In the genomic region with DNA sequence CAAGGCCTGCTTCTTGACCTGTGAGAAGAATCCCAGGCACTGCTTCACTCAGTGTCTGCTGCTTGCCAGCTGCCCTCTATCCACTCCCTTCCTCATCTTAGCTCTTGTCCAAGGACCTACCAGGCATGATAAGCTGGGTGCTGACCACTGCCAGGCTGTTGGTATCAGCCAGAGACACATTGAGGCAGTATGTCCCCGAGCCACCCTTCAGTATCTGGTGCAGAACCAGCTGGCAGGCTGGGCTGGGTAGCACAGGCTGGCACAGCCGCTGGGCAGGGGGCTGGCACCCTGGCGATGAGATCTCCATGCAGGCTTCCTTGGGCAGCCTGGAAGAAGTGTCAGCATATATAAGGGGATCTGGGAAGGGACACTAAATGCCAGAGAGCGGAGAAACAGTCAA, we compare ENCODE assay signal across 20 cellular contexts. TPM values are rescaled to one million over a fixed set of nuclear protein-coding genes. Genes with fewer than 3 reads are reported as not detected.
DNase-seq lines count a peak whose midpoint lies in the region; ATAC-seq and TF ChIP-seq lines count a peak whose summit lies in the region.
"Had no signal": no experiment of that assay in that cellular context is flagged by ENCODE, and none has a peak within 500 bp of the region (broad histone marks: within the 10 kb centered on the region; RNA-seq: fewer than 3 reads in every experiment).

No MANE protein-coding gene starts in this region.

- POLR2A ChIA-PET in MCF 10A (lab: Yijun Ruan, JAX) (interaction anchor here (0.9 to 6.7 kb wide), 9 partner anchors 11 to 109 kb away, joined by 3 to 74 read pairs (median 6); a partner anchor contains a TSS), RWPE1 (lab: Yijun Ruan, JAX; ENCODE audit: low non-redundant PET) (interaction anchor here (0.9 kb wide), 1 partner anchor 18 kb away, joined by 3 read pairs; a partner anchor contains a TSS)

- H3K4me1 ChIP-seq in mammary epithelial cell (ENCODE audit: insufficient read depth, low read length) (peaks cover 24% of the 10 kb centered on the region), uterus (no peaks in the 10 kb centered on the region)

- in situ Hi-C loops in mammary epithelial cell (cut with MboI; ENCODE audit: low sequenced_read_pairs in 2 of 2): no loop called here

- ATAC-seq in natural killer cell (no peak), GM18861 (IDR thresholded peaks at IDR 0.05; ENCODE audit: unreplicated experiment) (no peak)

- TF ChIP-seq CTCF in MCF 10A (IDR thresholded peaks at IDR 0.05; ENCODE audit: unreplicated experiment) (no peak), mammary epithelial cell (conservative IDR thresholded peaks at IDR 0.05 in 1 of 2, IDR thresholded peaks at IDR 0.05 in 1 of 2; ENCODE audit: extremely low read depth in 1 of 2, insufficient read depth in 1 of 2, low read depth in 1 of 2, low read length in 2 of 2) (no peak), RWPE1 (conservative IDR thresholded peaks at IDR 0.05; ENCODE audit: low read depth) (no peak), type B pancreatic cell (conservative IDR thresholded peaks at IDR 0.05) (no peak), uterus (IDR thresholded peaks at IDR 0.05) (no peak), natural killer cell (IDR thresholded peaks at IDR 0.05) (no peak)

- no peak for DNase-seq in MCF 10A (ENCODE audit: unreplicated experiment)
- DNase-seq in mammary epithelial cell: no peak
- DNase-seq in RWPE1 (ENCODE audit: low spot score): no peak
- DNase-seq in epithelial cell of prostate (ENCODE audit: low read depth, low spot score): no peak
- DNase-seq in type B pancreatic cell (ENCODE audit: extremely low spot score, unreplicated experiment): no peak
- DNase-seq in uterus: no peak
- no peak for DNase-seq in natural killer cell
- DNase-seq: activated effector memory CD4-positive, alpha-beta T cell treated with Interleukin-2 at 50 U/mL for 16 hours; colonic mucosa; COR-L47; NCI-H1930; tibial artery had no signal

- no peaks in the 10 kb centered on the region for H3K79me2 ChIP-seq in mammary epithelial cell (ENCODE audit: insufficient read depth, low read length)

- H2AFZ ChIP-seq in mammary epithelial cell (ENCODE audit: low read depth, low read length): no peak overlapping the region

- H3K27ac Mint-ChIP-seq in MCF 10A (ENCODE audit: low read depth, unreplicated experiment) (peak overlapping the region; percentile 32), type B pancreatic cell (peak overlapping the region; percentile 8), natural killer cell (peak overlapping the region in 1 of 2 donors; percentile 58)

- H3K27me3 Mint-ChIP-seq in MCF 10A (ENCODE audit: insufficient read depth, unreplicated experiment): no peaks in the 10 kb centered on the region
- no peaks in the 10 kb centered on the region for H3K27me3 Mint-ChIP-seq in type B pancreatic cell
- no peaks in the 10 kb centered on the region for H3K27me3 Mint-ChIP-seq in natural killer cell (ENCODE audit: low read depth in 2 of 2)

- peaks cover 20% of the 10 kb centered on the region for H3K36me3 ChIP-seq in mammary epithelial cell (ENCODE audit: insufficient read depth, low read length)
- H3K36me3 ChIP-seq in uterus: no peaks in the 10 kb centered on the region

- H3K36me3 Mint-ChIP-seq in MCF 10A (ENCODE audit: insufficient read depth, unreplicated experiment) (peaks cover 57% of the 10 kb centered on the region), type B pancreatic cell (peaks cover 9% of the 10 kb centered on the region), natural killer cell (peaks cover 10% of the 10 kb centered on the region)

- CTCF ChIA-PET in MCF 10A (lab: Yijun Ruan, JAX) (interaction anchor here (0.5 to 5.6 kb wide), 16 partner anchors 9 to 1334 kb away, joined by 3 to 34 read pairs (median 4); a partner anchor contains a TSS), mammary epithelial cell (lab: Charles Lee; ENCODE audit: low non-redundant PET) (no interaction called here), RWPE1 (lab: Yijun Ruan, JAX) (interaction anchor here (0.5 to 2.5 kb wide), 5 partner anchors 15 to 233 kb away, joined by 3 to 13 read pairs (median 3); no protein-coding TSS in a partner anchor)

- H3K4me3 Mint-ChIP-seq in MCF 10A (ENCODE audit: unreplicated experiment) (no peak overlapping the region), type B pancreatic cell (no peak overlapping the region), natural killer cell (no peak overlapping the region)
- H3K4me3 Mint-ChIP-seq: H9, mesothelial cell of epicardium had no signal

- 92% methylated on average over 4 of the region's 4 CpGs for WGBS in mammary epithelial cell (ENCODE audit: low coverage, missing lambda C conversion rate)

- intact Hi-C loops in MCF 10A (cut with micrococcal nuclease) (no loop called here), mammary epithelial cell (cut with micrococcal nuclease) (loop anchor here (2.0 kb wide), 1 partner anchor 17 kb away; no protein-coding TSS in a partner anchor), uterus (cut with DNase I; ENCODE audit: low total_unique reads) (no loop called here), natural killer cell (cut with micrococcal nuclease) (no loop called here)

- H3K9ac ChIP-seq in mammary epithelial cell (ENCODE audit: insufficient read depth, low read length): no peak overlapping the region

- BruUV-seq in MCF 10A (replicated peaks; lab: Mats Ljungman, UMichigan): no TSS peak
- BruUV-seq in mammary epithelial cell (replicated peaks; lab: Mats Ljungman, UMichigan): no TSS peak

- H3K9me3 Mint-ChIP-seq in MCF 10A (ENCODE audit: unreplicated experiment) (no peaks in the 10 kb centered on the region), type B pancreatic cell (no peaks in the 10 kb centered on the region), natural killer cell (no peaks in the 10 kb centered on the region)
- H3K9me3 Mint-ChIP-seq: H9, mesothelial cell of epicardium had no signal

- H3K4me3 ChIP-seq in mammary epithelial cell (replicated peaks in 1 of 3; ENCODE audit: insufficient read depth in 1 of 3, low read depth in 2 of 3, low read length in 3 of 3) (no peak overlapping the region), uterus (no peak overlapping the region)
- H3K4me3 ChIP-seq: body of pancreas, colonic mucosa, tibial artery had no signal

- dilution Hi-C loops in mammary epithelial cell (cut with HindIII; ENCODE audit: low sequenced_read_pairs): loop anchor here (5.0 to 10.0 kb wide), 3 partner anchors 42 to 231 kb away; a partner anchor contains a TSS

- no peaks in the 10 kb centered on the region for H4K20me1 ChIP-seq in mammary epithelial cell (ENCODE audit: insufficient read depth, low read length)

- H3K4me1 Mint-ChIP-seq in MCF 10A (ENCODE audit: insufficient read depth, unreplicated experiment) (peaks cover 28% of the 10 kb centered on the region), type B pancreatic cell (ENCODE audit: unreplicated experiment) (no peaks in the 10 kb centered on the region), natural killer cell (peaks cover 0 to 5% of the 10 kb centered on the region in 2 donors)
- H3K4me1 Mint-ChIP-seq: H9 had no signal

- H3K27ac ChIP-seq in mammary epithelial cell (ENCODE audit: insufficient read depth, low read depth, low read length): no peak overlapping the region
- H3K27ac ChIP-seq in RWPE1: peak overlapping the region; percentile 72
- H3K27ac ChIP-seq in epithelial cell of prostate: peak overlapping the region; percentile 56
- no peak overlapping the region for H3K27ac ChIP-seq in uterus
- H3K27ac ChIP-seq: body of pancreas, colonic mucosa, foreskin keratinocyte, HL-60, neutrophil, tibial artery, VCaP had no signal

- H3K27me3 ChIP-seq in mammary epithelial cell (ENCODE audit: insufficient read depth, low read length) (no peaks in the 10 kb centered on the region), uterus (no peaks in the 10 kb centered on the region)
- H3K27me3 ChIP-seq: body of pancreas, colonic mucosa, foreskin keratinocyte, neutrophil, tibial artery had no signal

- TF ChIP-seq POLR2A in uterus (IDR thresholded peaks at IDR 0.05): no peak

- H3K4me2 ChIP-seq in mammary epithelial cell (ENCODE audit: insufficient read depth, low read depth, low read length): no peak overlapping the region

- H3K9me3 ChIP-seq in mammary epithelial cell (replicated peaks; ENCODE audit: insufficient read depth, low read length) (no peaks in the 10 kb centered on the region), uterus (no peaks in the 10 kb centered on the region)
- H3K9me3 ChIP-seq: body of pancreas, colonic mucosa, neutrophil, tibial artery had no signal

RNA-seq across cellular contexts. Expression of a gene that starts 10.5 kb away (rescaled TPM):
- total RNA-seq in MCF 10A (2022) (0.59 TPM in 1 of 2 replicates, not detected in the other), mammary epithelial cell (1 to 10 TPM in 1 of 2 donors, under 1 TPM in 1; 0.67 to 1.9 TPM), type B pancreatic cell (ENCODE audit: low replicate concordance) (1.4 and 136 TPM in 2 replicates), uterus (1 to 10 TPM in 2 of 4 donors, under 1 TPM in 1, not detected in 1; 0.26 to 3.6 (median 2.9) TPM), natural killer cell (under 1 TPM in 1 of 3 donors, not detected in 2; 0.35 TPM)
- polyA plus RNA-seq in mammary epithelial cell: 1.4 TPM
- polyA minus RNA-seq in mammary epithelial cell: not detected

RNA-seq across cellular contexts. Expression of a gene that starts 11.3 kb away (rescaled TPM):
- 17.9 and 23.8 TPM in 2 replicates for total RNA-seq in MCF 10A (2022)
- total RNA-seq in mammary epithelial cell: 10 to 100 TPM; 17.5 to 54.9 TPM
- polyA plus RNA-seq in mammary epithelial cell: 50.0 TPM
- polyA minus RNA-seq in mammary epithelial cell: 154 TPM
- 52.8 and 82.8 TPM in 2 replicates for total RNA-seq in type B pancreatic cell (ENCODE audit: low replicate concordance)
- 10 to 100 TPM; 19.0 to 35.6 (median 28.7) TPM for total RNA-seq in uterus
- total RNA-seq in natural killer cell: 10 to 100 TPM; 19.5 to 27.3 (median 27.3) TPM

RNA-seq across cellular contexts. Expression of a gene that starts 18.5 kb away (rescaled TPM):
- 67.4 and 96.1 TPM in 2 replicates for total RNA-seq in MCF 10A (2022)
- 10 to 100 TPM; 79.4 to 92.5 TPM for total RNA-seq in mammary epithelial cell
- polyA plus RNA-seq in mammary epithelial cell: 87.1 TPM
- 153 TPM for polyA minus RNA-seq in mammary epithelial cell
- 105 and 131 TPM in 2 replicates for total RNA-seq in type B pancreatic cell (ENCODE audit: low replicate concordance)
- total RNA-seq in uterus: 100 to 1,000 TPM in 1 of 4 donors, 10 to 100 TPM in 3; 49.4 to 128 (median 67.2) TPM
- 10 to 100 TPM; 69.4 to 80.0 (median 78.2) TPM for total RNA-seq in natural killer cell

RNA-seq across cellular contexts. Expression of a gene that starts 24.4 kb away (rescaled TPM):
- 177 and 236 TPM in 2 replicates for total RNA-seq in MCF 10A (2022)
- total RNA-seq in mammary epithelial cell: 100 to 1,000 TPM; 204 to 378 TPM
- polyA plus RNA-seq in mammary epithelial cell: 195 TPM
- polyA minus RNA-seq in mammary epithelial cell: 263 TPM
- 28.6 and 46.6 TPM in 2 replicates for total RNA-seq in type B pancreatic cell (ENCODE audit: low replicate concordance)
- 100 to 1,000 TPM in 1 of 4 donors, 10 to 100 TPM in 3; 24.0 to 183 (median 55.1) TPM for total RNA-seq in uterus
- 100 to 1,000 TPM; 137 to 145 (median 142) TPM for total RNA-seq in natural killer cell

RNA-seq across cellular contexts. Expression of a gene that starts 27.6 kb away (rescaled TPM):
- 50.5 and 56.5 TPM in 2 replicates for total RNA-seq in MCF 10A (2022)
- 10 to 100 TPM; 37.2 to 38.0 TPM for total RNA-seq in mammary epithelial cell
- 47.8 TPM for polyA plus RNA-seq in mammary epithelial cell
- polyA minus RNA-seq in mammary epithelial cell: 28.7 TPM
- total RNA-seq in type B pancreatic cell (ENCODE audit: low replicate concordance): 28.0 and 33.7 TPM in 2 replicates
- total RNA-seq in uterus: 10 to 100 TPM in 3 of 4 donors, 1 to 10 TPM in 1; 8.2 to 26.8 (median 21.9) TPM
- total RNA-seq in natural killer cell: 10 to 100 TPM; 18.5 to 21.2 (median 19.1) TPM

Comparison
In these comparisons a context has a peak if more than half of its experiments do, and no peak if none do; other contexts are left out.
1. H3K27ac ChIP-seq: peak in RWPE1 (single experiment) and epithelial cell of prostate (single experiment); none in mammary epithelial cell (single experiment) and uterus (0 of 2).